Comparison of ENCODE assay signal across 29 cellular contexts in genomic region chr15:92435145-92435544, GRCh38. TPM values are rescaled to one million over a fixed set of nuclear protein-coding genes. Genes with fewer than 3 reads are reported as not detected.
"Had no signal": no experiment of that assay in that cellular context is flagged by ENCODE, and none has a peak within 500 bp of the region (broad histone marks: within the 10 kb centered on the region; RNA-seq: fewer than 3 reads in every experiment).

No MANE protein-coding gene starts in this region.

- H3K9me3 ChIP-seq: ovary, psoas muscle, right lobe of liver, sigmoid colon, suprapubic skin, testis, transverse colon, upper lobe of right lung, vagina had no signal

- H3K9me3 Mint-ChIP-seq: naive B cell; naive thymus-derived CD8-positive, alpha-beta T cell; natural killer cell treated with Interleukin-12 subunit alpha and Interleukin-12 subunit beta and Interleukin-15 and Interleukin-18, amount 100 ng/mL, for 72 hours; neural progenitor cell; stimulated activated memory B cell treated with anti-CD40 and anti-IgM and Interleukin-4, amounts not matched to agents 10 μg/mL and 1 μg/mL and 100 μg/mL, for 72 hours; stimulated activated naive CD8-positive, alpha-beta T cell treated with anti-CD3 and anti-CD28 coated beads, Interleukin-15, amount 100 ng/mL, for 72 hours; type B pancreatic cell had no signal

- H2AFZ ChIP-seq: neural progenitor cell, parathyroid adenoma had no signal

- ATAC-seq: naive thymus-derived CD8-positive, alpha-beta T cell; natural killer cell treated with Interleukin-12 subunit alpha and Interleukin-12 subunit beta and Interleukin-15 and Interleukin-18, amount 100 ng/mL, for 72 hours; psoas muscle; right cardiac atrium; right lobe of liver; stimulated activated memory B cell treated with anti-CD40 and anti-IgM and Interleukin-4, amounts not matched to agents 10 μg/mL and 1 μg/mL and 100 μg/mL, for 72 hours; stimulated activated naive CD8-positive, alpha-beta T cell treated with anti-CD3 and anti-CD28 coated beads, Interleukin-15, amount 100 ng/mL, for 72 hours; stimulated activated naive CD8-positive, alpha-beta T cell treated with anti-CD3 and anti-CD28 coated beads, Interleukin-15, Interleukin-2, amounts not matched to agents 100 U/mL and 50 U/mL, for 24 hours; upper lobe of right lung had no signal

- H3K27ac ChIP-seq: neural progenitor cell, ovary, parathyroid adenoma, psoas muscle, right lobe of liver, sigmoid colon, suprapubic skin, testis, transverse colon, upper lobe of right lung, vagina had no signal

- H3K4me3 Mint-ChIP-seq: naive B cell; naive thymus-derived CD8-positive, alpha-beta T cell; natural killer cell treated with Interleukin-12 subunit alpha and Interleukin-12 subunit beta and Interleukin-15 and Interleukin-18, amount 100 ng/mL, for 72 hours; neural progenitor cell; stimulated activated memory B cell treated with anti-CD40 and anti-IgM and Interleukin-4, amounts not matched to agents 10 μg/mL and 1 μg/mL and 100 μg/mL, for 72 hours; stimulated activated naive CD8-positive, alpha-beta T cell treated with anti-CD3 and anti-CD28 coated beads, Interleukin-15, amount 100 ng/mL, for 72 hours; type B pancreatic cell had no signal

- H3K79me2 ChIP-seq: parathyroid adenoma had no signal

- H3K27ac Mint-ChIP-seq: naive B cell; naive thymus-derived CD8-positive, alpha-beta T cell; natural killer cell treated with Interleukin-12 subunit alpha and Interleukin-12 subunit beta and Interleukin-15 and Interleukin-18, amount 100 ng/mL, for 72 hours; neural progenitor cell; progenitor cell of endocrine pancreas; stimulated activated memory B cell treated with anti-CD40 and anti-IgM and Interleukin-4, amounts not matched to agents 10 μg/mL and 1 μg/mL and 100 μg/mL, for 72 hours; stimulated activated naive CD8-positive, alpha-beta T cell treated with anti-CD3 and anti-CD28 coated beads, Interleukin-15, amount 100 ng/mL, for 72 hours; type B pancreatic cell had no signal

- H3K4me1 ChIP-seq: neural progenitor cell, parathyroid adenoma, psoas muscle, right lobe of liver, sigmoid colon, suprapubic skin, testis, transverse colon, upper lobe of right lung, vagina had no signal

- H3K36me3 ChIP-seq: neural progenitor cell, ovary, right lobe of liver, sigmoid colon, suprapubic skin, transverse colon, upper lobe of right lung, vagina had no signal

- H3K27me3 ChIP-seq: neural progenitor cell, ovary, right lobe of liver, sigmoid colon, testis, transverse colon, vagina had no signal

- H3K4me2 ChIP-seq: neural progenitor cell had no signal

- H3K36me3 Mint-ChIP-seq: naive B cell; naive thymus-derived CD8-positive, alpha-beta T cell; natural killer cell treated with Interleukin-12 subunit alpha and Interleukin-12 subunit beta and Interleukin-15 and Interleukin-18, amount 100 ng/mL, for 72 hours; stimulated activated memory B cell treated with anti-CD40 and anti-IgM and Interleukin-4, amounts not matched to agents 10 μg/mL and 1 μg/mL and 100 μg/mL, for 72 hours had no signal

- DNase-seq: naive B cell; naive thymus-derived CD8-positive, alpha-beta T cell; occipital lobe; ovary; posterior cingulate gyrus; psoas muscle; right cardiac atrium; right lobe of liver; sigmoid colon; small intestine; stimulated activated CD4-positive, alpha-beta T cell treated with anti-CD3 and anti-CD28 coated beads, Interleukin-15, amount 100 ng/mL, for 24 hours; stimulated activated CD4-positive, alpha-beta T cell treated with anti-CD3 and anti-CD28 coated beads, Interleukin-2, amount 100 ng/mL, for 24 hours; stimulated activated CD4-positive, alpha-beta T cell treated with anti-CD3 and anti-CD28 coated beads, Interleukin-2, amount 100 ng/mL, for 48 hours; stimulated activated CD4-positive, alpha-beta T cell treated with anti-CD3 and anti-CD28 coated beads, Interleukin-4, amount 100 ng/mL, for 24 hours; stimulated activated naive CD4-positive, alpha-beta T cell; stimulated activated naive CD8-positive, alpha-beta T cell treated with anti-CD3 and anti-CD28 coated beads, Interleukin-15, amount 100 ng/mL, for 72 hours; stimulated activated naive CD8-positive, alpha-beta T cell treated with anti-CD3 and anti-CD28 coated beads, Interleukin-15, Interleukin-2, amounts not matched to agents 100 U/mL and 50 U/mL, for 24 hours; substantia nigra; testis; transverse colon; upper lobe of right lung had no signal

- H3K9ac ChIP-seq: neural progenitor cell, parathyroid adenoma had no signal

- H3K4me1 Mint-ChIP-seq: naive B cell; naive thymus-derived CD8-positive, alpha-beta T cell; neural progenitor cell; stimulated activated memory B cell treated with anti-CD40 and anti-IgM and Interleukin-4, amounts not matched to agents 10 μg/mL and 1 μg/mL and 100 μg/mL, for 72 hours; stimulated activated naive CD8-positive, alpha-beta T cell treated with anti-CD3 and anti-CD28 coated beads, Interleukin-15, amount 100 ng/mL, for 72 hours had no signal

- H3K27me3 Mint-ChIP-seq: progenitor cell of endocrine pancreas; stimulated activated naive CD8-positive, alpha-beta T cell treated with anti-CD3 and anti-CD28 coated beads, Interleukin-15, amount 100 ng/mL, for 72 hours; type B pancreatic cell had no signal

- H3K4me3 ChIP-seq: neural progenitor cell, ovary, psoas muscle, right lobe of liver, sigmoid colon, suprapubic skin, testis, transverse colon, upper lobe of right lung, vagina had no signal

RNA-seq across cellular contexts. Expression of gene ST8SIA2, which starts 41.5 kb away (rescaled TPM):
- total RNA-seq: naive thymus-derived CD8-positive, alpha-beta T cell; natural killer cell treated with Interleukin-12 subunit alpha and Interleukin-12 subunit beta and Interleukin-15 and Interleukin-18, amount 100 ng/mL, for 72 hours; right lobe of liver; suprapubic skin; upper lobe of right lung; vagina had no signal
- polyA plus RNA-seq: naive thymus-derived CD8-positive, alpha-beta T cell had no signal
